ENCODE assay signal across 12 cellular contexts in the genomic region with DNA sequence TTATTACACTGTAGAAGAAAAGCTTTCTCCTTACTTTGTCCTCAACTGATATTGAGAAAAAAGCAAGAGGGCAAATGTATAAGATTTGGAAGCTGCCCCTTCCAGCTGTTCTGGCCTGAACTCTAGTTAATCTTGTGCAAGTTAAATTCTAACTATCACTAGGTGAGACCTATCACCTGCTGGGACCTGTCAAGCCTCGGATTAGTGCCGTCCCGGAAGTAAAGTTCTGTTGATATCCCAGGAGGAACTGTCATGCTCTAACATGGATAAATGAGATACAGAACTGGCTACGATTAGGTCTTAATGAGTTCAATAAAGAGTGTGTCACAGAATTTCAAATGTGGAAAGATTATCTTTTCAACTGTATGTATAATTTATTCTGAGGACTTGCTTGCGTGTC. TPM values are rescaled to one million over a fixed set of nuclear protein-coding genes. Genes with fewer than 3 reads are reported as not detected.
DNase-seq lines count a peak whose midpoint lies in the region; ATAC-seq, FAIRE-seq and TF ChIP-seq lines count a peak whose summit lies in the region.
"Had no signal": no experiment of that assay in that cellular context is flagged by ENCODE, and none has a peak within 500 bp of the region (broad histone marks: within the 10 kb centered on the region; RNA-seq: fewer than 3 reads in every experiment).

No MANE protein-coding gene starts in this region.

- WGBS in small intestine, 3 donors: 17 to 53% (median 30%) methylated on average over 5 of the region's 5 CpGs

- H3K27ac Mint-ChIP-seq in osteocyte (ENCODE audit: unreplicated experiment): no peak overlapping the region
- H3K27ac Mint-ChIP-seq: HFFc6 had no signal

- FAIRE-seq in GM19239 (lab: Jason Lieb, UNC) (peak; percentile 26), small intestine (lab: Jason Lieb, UNC) (no peak), HTR-8/SVneo (lab: Jason Lieb, UNC) (no peak)
- FAIRE-seq: urothelium cell line had no signal

- DNase-seq in GM19239 (ENCODE audit: insufficient read length, low spot score) (no peak), WERI-Rb-1 (no peak), small intestine (peak; percentile 48), HTR-8/SVneo (ENCODE audit: insufficient read length, low spot score) (no peak), osteocyte (ENCODE audit: extremely low spot score, unreplicated experiment) (no peak), T-helper 2 cell (no peak)
- DNase-seq: NCI-H1105 treated with DMSO at 0.1 percent for 48 hours, SIG-M5 had no signal

- peaks cover 5% of the 10 kb centered on the region for H3K4me1 ChIP-seq in iPS-15b (ENCODE audit: control insufficient read depth, insufficient read depth, low read length)
- no peaks in the 10 kb centered on the region for H3K4me1 ChIP-seq in small intestine (ENCODE audit: control insufficient read depth in 2 of 2, insufficient read depth in 1 of 2, low read depth in 1 of 2, low read length in 1 of 2)

- peak overlapping the region; percentile 77 for H3K9ac ChIP-seq in iPS-15b (ENCODE audit: low read depth, low read length)

- TF ChIP-seq CTCF in WERI-Rb-1 (IDR thresholded peaks at IDR 0.05; ENCODE audit: low read depth, low read length) (no peak), osteocyte (IDR thresholded peaks at IDR 0.05) (no peak)

- peaks cover 11% of the 10 kb centered on the region for H3K27me3 Mint-ChIP-seq in osteocyte (ENCODE audit: unreplicated experiment)

- H3K9me3 ChIP-seq in WERI-Rb-1 (ENCODE audit: severe bottlenecking): no peaks in the 10 kb centered on the region
- no peaks in the 10 kb centered on the region for H3K9me3 ChIP-seq in iPS-15b (ENCODE audit: control insufficient read depth, insufficient read depth, low read length)
- H3K9me3 ChIP-seq in small intestine (ENCODE audit: control insufficient read depth, low read depth): no peaks in the 10 kb centered on the region

- H3K4me1 Mint-ChIP-seq in osteocyte (ENCODE audit: unreplicated experiment): peaks cover 14% of the 10 kb centered on the region

- H3K36me3 ChIP-seq in WERI-Rb-1 (no peaks in the 10 kb centered on the region), iPS-15b (ENCODE audit: control insufficient read depth, insufficient read depth, low read length) (no peaks in the 10 kb centered on the region), small intestine (ENCODE audit: control insufficient read depth in 2 of 2, insufficient read depth in 2 of 2, low read length in 2 of 2) (no peaks in the 10 kb centered on the region)

- no peak overlapping the region for H3K4me3 Mint-ChIP-seq in osteocyte (ENCODE audit: unreplicated experiment)
- H3K4me3 Mint-ChIP-seq: HFFc6 had no signal

- peaks cover 6% of the 10 kb centered on the region for H3K9me3 Mint-ChIP-seq in osteocyte (ENCODE audit: unreplicated experiment)
- H3K9me3 Mint-ChIP-seq: HFFc6 had no signal

- H3K36me3 Mint-ChIP-seq in osteocyte (ENCODE audit: unreplicated experiment): peaks cover 2% of the 10 kb centered on the region

- no peak for ATAC-seq in GM19455 (IDR thresholded peaks at IDR 0.05; ENCODE audit: unreplicated experiment)

- H3K27me3 ChIP-seq in WERI-Rb-1 (ENCODE audit: insufficient read depth, low read depth, severe bottlenecking) (no peaks in the 10 kb centered on the region), iPS-15b (ENCODE audit: control insufficient read depth, insufficient read depth, low read length) (no peaks in the 10 kb centered on the region), small intestine (ENCODE audit: control insufficient read depth in 2 of 2, insufficient read depth in 2 of 2, low read length in 2 of 2) (no peaks in the 10 kb centered on the region)

- H3K4me3 ChIP-seq in WERI-Rb-1 (ENCODE audit: low read depth, low read length) (peak overlapping the region; percentile 98), iPS-15b (ENCODE audit: low read depth, low read length) (peak overlapping the region; percentile 69), small intestine (ENCODE audit: low read depth in 1 of 2, low read length in 2 of 2) (peak overlapping the region in 1 of 2 donors; percentile 68)

- H3K27ac ChIP-seq in WERI-Rb-1 (no peak overlapping the region; the same call in 1 of the 2 replicates), small intestine (ENCODE audit: low read depth in 1 of 2, low read length in 1 of 2) (peak overlapping the region in 1 of 2 donors; percentile 85)

RNA-seq across cellular contexts. Expression of gene BPGM, which starts 1.2 kb away (rescaled TPM):
- 10 to 100 TPM; 10.4 to 15.4 (median 13.6) TPM for polyA plus RNA-seq in small intestine
- total RNA-seq in osteocyte: 11.6 and 13.3 TPM in 2 replicates
